Comparison of ENCODE assay signal across 9 cellular contexts in the genomic region with DNA sequence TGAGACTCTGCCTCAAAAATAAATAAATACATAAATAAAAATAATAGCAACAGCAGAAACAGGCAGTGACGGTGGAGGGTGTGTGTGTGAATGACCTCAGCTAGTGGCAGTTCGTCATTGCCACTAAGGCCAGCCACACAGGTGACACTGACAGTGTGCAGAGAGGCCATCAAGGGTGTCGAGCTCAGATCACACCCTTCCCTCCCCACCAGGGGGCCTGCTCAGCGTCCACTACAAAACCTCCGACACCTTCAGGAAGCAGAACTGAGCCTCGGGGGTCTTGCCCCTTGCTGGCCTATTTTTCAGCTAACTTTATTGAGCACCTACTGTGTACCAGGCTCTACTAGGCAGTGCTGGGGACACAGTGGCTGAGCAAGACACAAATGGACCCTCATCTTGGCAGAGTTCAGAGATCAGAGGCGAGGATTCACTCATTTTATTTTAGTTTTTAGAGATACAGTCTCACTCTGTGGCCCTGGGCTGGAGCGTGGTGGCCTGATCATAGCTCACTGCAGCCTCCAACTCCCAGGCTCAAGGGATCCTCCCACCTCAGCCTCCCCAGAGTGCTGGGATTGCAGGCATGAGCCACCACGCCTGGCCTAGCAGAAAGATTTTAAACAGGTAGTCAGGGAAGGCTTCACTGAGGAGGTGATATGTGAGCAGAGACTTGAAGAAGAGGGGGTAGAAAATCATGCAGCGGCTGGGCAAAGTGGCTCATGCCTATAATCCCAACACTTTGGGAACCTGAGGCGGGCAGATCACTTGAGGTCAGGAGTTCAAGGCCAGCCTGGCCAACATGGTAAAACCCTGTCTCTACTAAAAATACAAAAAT. TPM values are rescaled to one million over a fixed set of nuclear protein-coding genes. Genes with fewer than 3 reads are reported as not detected.
DNase-seq lines count a peak whose midpoint lies in the region; ATAC-seq and TF ChIP-seq lines count a peak whose summit lies in the region.
"Had no signal": no experiment of that assay in that cellular context is flagged by ENCODE, and none has a peak within 500 bp of the region (broad histone marks: within the 10 kb centered on the region; RNA-seq: fewer than 3 reads in every experiment).

No MANE protein-coding gene starts in this region.

- DNase-seq in activated naive CD4-positive, alpha-beta T cell treated with anti-CD3 and anti-CD28 coated beads, Interleukin-2, amount 10 ng/mL, durations not matched to agents 7 days and 5 days: peak; percentile 42
- no peak for DNase-seq in activated naive CD4-positive, alpha-beta T cell treated with anti-CD3 and anti-CD28 coated beads, Interleukin-2, amount 50 U/mL, for 16 hours
- DNase-seq in RKO (ENCODE audit: low spot score): peak; percentile 53
- DNase-seq in fibroblast of villous mesenchyme (ENCODE audit: low read depth): no peak
- DNase-seq in stimulated activated naive B cell treated with anti-CD40 and anti-IgM and Interleukin-4, amounts not matched to agents 10 μg/mL and 1 μg/mL and 100 μg/mL, for 72 hours: peak; percentile 23
- no peak for DNase-seq in COR-L47 (lab: John Stamatoyannopoulos, UW)
- DNase-seq in activated CD4-positive, alpha-beta T cell treated with anti-CD3 and anti-CD28 coated beads, Interleukin-2, amount 50 U/mL, for 1 hour: no peak
- DNase-seq: GDM1 had no signal

- H3K9me3 Mint-ChIP-seq in activated naive CD4-positive, alpha-beta T cell treated with anti-CD3 and anti-CD28 coated beads, Interleukin-2, amount 10 ng/mL, durations not matched to agents 7 days and 5 days: no peaks in the 10 kb centered on the region
- H3K9me3 Mint-ChIP-seq in stimulated activated naive B cell treated with anti-CD40 and anti-IgM and Interleukin-4, amounts not matched to agents 10 μg/mL and 1 μg/mL and 100 μg/mL, for 72 hours: no peaks in the 10 kb centered on the region

- no peak overlapping the region for H3K4me3 Mint-ChIP-seq in activated naive CD4-positive, alpha-beta T cell treated with anti-CD3 and anti-CD28 coated beads, Interleukin-2, amount 10 ng/mL, durations not matched to agents 7 days and 5 days
- H3K4me3 Mint-ChIP-seq in stimulated activated naive B cell treated with anti-CD40 and anti-IgM and Interleukin-4, amounts not matched to agents 10 μg/mL and 1 μg/mL and 100 μg/mL, for 72 hours: no peak overlapping the region

- H3K4me1 Mint-ChIP-seq in activated naive CD4-positive, alpha-beta T cell treated with anti-CD3 and anti-CD28 coated beads, Interleukin-2, amount 10 ng/mL, durations not matched to agents 7 days and 5 days: no peaks in the 10 kb centered on the region
- H3K4me1 Mint-ChIP-seq in stimulated activated naive B cell treated with anti-CD40 and anti-IgM and Interleukin-4, amounts not matched to agents 10 μg/mL and 1 μg/mL and 100 μg/mL, for 72 hours: peaks cover 0 to 11% of the 10 kb centered on the region in 2 donors

- CTCF ChIA-PET in activated naive CD4-positive, alpha-beta T cell treated with anti-CD3 and anti-CD28 coated beads, Interleukin-2, amount 10 ng/mL, durations not matched to agents 7 days and 5 days (lab: Charles Lee): interaction anchor here (0.9 to 1.8 kb wide), 2 partner anchors 43 to 47 kb away, joined by 5 to 11 read pairs; no protein-coding TSS in a partner anchor

- ATAC-seq in stimulated activated naive B cell treated with anti-CD40 and anti-IgM and Interleukin-4, amounts not matched to agents 10 μg/mL and 1 μg/mL and 100 μg/mL, for 72 hours (replicated peaks): peak; percentile 78 to 86
- no peak for ATAC-seq in HG03571 (IDR thresholded peaks at IDR 0.05; ENCODE audit: unreplicated experiment)

- peak; percentile 51 for TF ChIP-seq CTCF in fibroblast of villous mesenchyme (IDR thresholded peaks at IDR 0.05; ENCODE audit: insufficient read depth, low read depth, low read length)

- no peaks in the 10 kb centered on the region for H3K36me3 Mint-ChIP-seq in activated naive CD4-positive, alpha-beta T cell treated with anti-CD3 and anti-CD28 coated beads, Interleukin-2, amount 10 ng/mL, durations not matched to agents 7 days and 5 days
- H3K36me3 Mint-ChIP-seq in stimulated activated naive B cell treated with anti-CD40 and anti-IgM and Interleukin-4, amounts not matched to agents 10 μg/mL and 1 μg/mL and 100 μg/mL, for 72 hours: no peaks in the 10 kb centered on the region

- peaks cover 73% of the 10 kb centered on the region for H3K27me3 Mint-ChIP-seq in activated naive CD4-positive, alpha-beta T cell treated with anti-CD3 and anti-CD28 coated beads, Interleukin-2, amount 10 ng/mL, durations not matched to agents 7 days and 5 days
- H3K27me3 Mint-ChIP-seq in stimulated activated naive B cell treated with anti-CD40 and anti-IgM and Interleukin-4, amounts not matched to agents 10 μg/mL and 1 μg/mL and 100 μg/mL, for 72 hours: peaks cover 46 to 60% of the 10 kb centered on the region in 2 donors

- no peak overlapping the region for H3K27ac Mint-ChIP-seq in activated naive CD4-positive, alpha-beta T cell treated with anti-CD3 and anti-CD28 coated beads, Interleukin-2, amount 10 ng/mL, durations not matched to agents 7 days and 5 days
- H3K27ac Mint-ChIP-seq in stimulated activated naive B cell treated with anti-CD40 and anti-IgM and Interleukin-4, amounts not matched to agents 10 μg/mL and 1 μg/mL and 100 μg/mL, for 72 hours: no peak overlapping the region

- no peak overlapping the region for H3K4me3 ChIP-seq in fibroblast of villous mesenchyme (ENCODE audit: low read depth, low read length)

RNA-seq across cellular contexts. Expression of gene SEMA6B, which starts 30.3 kb away (rescaled TPM):
- total RNA-seq in fibroblast of villous mesenchyme: under 0.01 TPM in 2 replicates

RNA-seq across cellular contexts. Expression of gene TNFAIP8L1, which starts 49.5 kb away (rescaled TPM):
- total RNA-seq in fibroblast of villous mesenchyme: 4.2 and 4.3 TPM in 2 replicates

RNA-seq across cellular contexts. Expression of gene LRG1, which starts 50.0 kb away (rescaled TPM):
- total RNA-seq in fibroblast of villous mesenchyme: not detected in 2 replicates

RNA-seq across cellular contexts. Expression of gene PLIN5, which starts 54.8 kb away (rescaled TPM):
- total RNA-seq in fibroblast of villous mesenchyme: not detected in 2 replicates

Comparison
In these comparisons a context has a peak if more than half of its experiments do, and no peak if none do; other contexts are left out.
1. DNase-seq: peak in activated naive CD4-positive, alpha-beta T cell treated with anti-CD3 and anti-CD28 coated beads, Interleukin-2, amount 10 ng/mL, durations not matched to agents 7 days and 5 days (single experiment), RKO (single experiment) and stimulated activated naive B cell treated with anti-CD40 and anti-IgM and Interleukin-4, amounts not matched to agents 10 μg/mL and 1 μg/mL and 100 μg/mL, for 72 hours (single experiment); none in activated naive CD4-positive, alpha-beta T cell treated with anti-CD3 and anti-CD28 coated beads, Interleukin-2, amount 50 U/mL, for 16 hours (single experiment), fibroblast of villous mesenchyme (single experiment), COR-L47 (single experiment) and activated CD4-positive, alpha-beta T cell treated with anti-CD3 and anti-CD28 coated beads, Interleukin-2, amount 50 U/mL, for 1 hour (single experiment).